In the genomic region with DNA sequence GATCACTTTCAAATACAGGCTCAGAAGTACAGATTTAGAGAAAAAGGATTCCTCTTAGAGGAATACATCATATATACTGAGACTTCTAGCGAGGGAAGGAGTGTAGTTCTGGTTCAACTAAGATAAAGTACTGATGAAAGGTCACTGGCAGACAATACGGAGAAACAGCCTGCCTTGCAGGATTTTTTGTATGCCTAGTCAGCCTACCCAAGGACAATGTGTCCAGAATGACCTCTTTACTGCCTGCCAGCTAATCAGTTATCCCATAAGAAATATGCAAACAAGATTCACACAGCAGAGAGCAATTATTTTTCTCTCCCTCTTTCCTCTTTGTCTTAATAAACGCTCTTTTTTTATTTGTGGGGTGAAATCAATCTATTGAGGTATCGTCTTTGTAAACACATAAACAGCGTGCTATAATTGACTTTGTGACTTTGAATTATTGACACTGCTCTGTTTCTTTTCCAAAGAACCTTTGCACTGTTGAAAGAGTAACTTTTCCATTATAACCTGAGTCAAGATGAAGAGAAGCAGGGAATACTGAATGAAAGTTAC, we compare ENCODE assay signal across 8 cellular contexts. TPM values are rescaled to one million over a fixed set of nuclear protein-coding genes. Genes with fewer than 3 reads are reported as not detected.
A peak's percentile ranks its signal among the peaks of the same experiment; 100 is the strongest.
DNase-seq lines count a peak whose midpoint lies in the region; ATAC-seq and TF ChIP-seq lines count a peak whose summit lies in the region.

No MANE protein-coding gene starts in this region.

- no peak for TF ChIP-seq CTCF in A673 (conservative IDR thresholded peaks at IDR 0.05; ENCODE audit: low read depth, low read length)

- BruUV-seq in A673 (replicated peaks; lab: Mats Ljungman, UMichigan): no TSS peak

- no peaks in the 10 kb centered on the region for H3K9me3 ChIP-seq in A673 (ENCODE audit: low read depth, low read length, poor library complexity, severe bottlenecking)
- H3K9me3 ChIP-seq in HUES64 (ENCODE audit: insufficient read depth, low read depth, low read length): no peaks in the 10 kb centered on the region

- peaks cover 38% of the 10 kb centered on the region for H3K4me1 ChIP-seq in A673 (ENCODE audit: insufficient read depth, low read length, poor library complexity, severe bottlenecking)
- H3K4me1 ChIP-seq in HUES64 (ENCODE audit: insufficient read depth, low read length): peaks cover 32% of the 10 kb centered on the region; the same call in 1 of the 2 replicates

- POLR2A ChIA-PET in A673 (lab: Charles Lee; ENCODE audit: low non-redundant PET): no interaction called here

- H3K27me3 ChIP-seq in A673 (replicated peaks; ENCODE audit: insufficient read depth, low read depth, low read length, poor library complexity) (no peaks in the 10 kb centered on the region), HUES64 (ENCODE audit: insufficient read depth, low read length) (no peaks in the 10 kb centered on the region)

- peak; percentile 16 for ATAC-seq in left colon
- ATAC-seq in GM21717 (IDR thresholded peaks at IDR 0.05; ENCODE audit: unreplicated experiment): no peak

- peak overlapping the region; percentile 98 for H3K27ac ChIP-seq in A673 (ENCODE audit: low read depth, low read length, poor library complexity, severe bottlenecking)
- no peak overlapping the region for H3K27ac ChIP-seq in HUES64 (ENCODE audit: low read depth, low read length)

- H3K36me3 ChIP-seq in A673 (ENCODE audit: insufficient read depth, low read length, poor library complexity, severe bottlenecking) (no peaks in the 10 kb centered on the region), HUES64 (ENCODE audit: insufficient read depth, low read length) (peaks cover 3% of the 10 kb centered on the region; the same call in 1 of the 2 replicates)

- peak overlapping the region; percentile 97; the same call in 1 of the 2 replicates for H3K9ac ChIP-seq in HUES64 (ENCODE audit: low read depth, low read length)

- intact Hi-C loops in A673 (cut with micrococcal nuclease; ENCODE audit: unreplicated experiment) (no loop called here), left colon (cut with DNase I, micrococcal nuclease) (no loop called here)

- DNase-seq in A673 (ENCODE audit: low spot score) (no peak), amniotic epithelial cell (ENCODE audit: low read depth) (peak; percentile 40), left colon (no peak), SW480 (ENCODE audit: low spot score) (no peak)
- no peak for DNase-seq in stimulated activated naive CD4-positive, alpha-beta T cell treated with Interleukin-2 at 50 U/mL for 16 hours (lab: John Stamatoyannopoulos, UW)
- no peak for DNase-seq in stimulated activated CD4-positive, alpha-beta T cell treated with anti-CD3 and anti-CD28 coated beads, Interleukin-4, amount 100 ng/mL, for 24 hours

- WGBS in HUES64: 80% methylated on average over 4 of the region's 5 CpGs

- CTCF ChIA-PET in A673 (lab: Charles Lee): no interaction called here

- peak overlapping the region; percentile 81 for H3K4me3 ChIP-seq in A673 (ENCODE audit: low read depth, low read length, poor library complexity, severe bottlenecking)
- peak overlapping the region; percentile 82; the same call in 1 of the 2 replicates for H3K4me3 ChIP-seq in HUES64 (ENCODE audit: low read length)

RNA-seq across cellular contexts. Expression of gene TSPYL4, which starts 1.4 kb away (rescaled TPM):
- total RNA-seq in A673 (2021) (17.2 and 17.7 TPM in 2 replicates), left colon (1 to 10 TPM; 5.7 to 7.5 TPM)
- 17.7 TPM for polyA plus RNA-seq in HUES64 (2013, experiment 1 of 2)
- polyA plus RNA-seq in HUES64 (2013, experiment 2 of 2): 17.5 TPM

RNA-seq across cellular contexts. Expression of gene TSPYL1, which starts 24.4 kb away (rescaled TPM):
- total RNA-seq in A673 (2021) (39.7 and 41.1 TPM in 2 replicates), left colon (10 to 100 TPM; 70.1 to 80.1 TPM)
- polyA plus RNA-seq in HUES64 (2013, experiment 1 of 2): 42.9 TPM
- polyA plus RNA-seq in HUES64 (2013, experiment 2 of 2): 44.1 TPM
